Comparison of ENCODE assay signal across 8 cellular contexts in genomic region chr1:41898191-41898713, GRCh38. TPM values are rescaled to one million over a fixed set of nuclear protein-coding genes. Genes with fewer than 3 reads are reported as not detected.
DNase-seq lines count a peak whose midpoint lies in the region; ATAC-seq and TF ChIP-seq lines count a peak whose summit lies in the region.

No MANE protein-coding gene starts in this region.

- no peak overlapping the region for H3K4me2 ChIP-seq in GM23338

- no peaks in the 10 kb centered on the region for H3K9me3 Mint-ChIP-seq in GM23338

- no peak overlapping the region for H3K27ac ChIP-seq in GM23338 (ENCODE audit: low read depth)

- H3K27me3 ChIP-seq in GM23338 (ENCODE audit: insufficient read depth) = no peaks in the 10 kb centered on the region

- no peak for DNase-seq in GM23338 (ENCODE audit: low spot score)
- DNase-seq in activated CD4-positive, CD25-positive, alpha-beta regulatory T cell treated with anti-CD3 and anti-CD28 coated beads, Interleukin-2, amount 50 U/mL, for 16 hours (ENCODE audit: low read depth, low spot score) = peak; percentile 41
- peak; percentile 58 for DNase-seq in dermis blood vessel endothelial cell
- DNase-seq in stimulated activated CD4-positive, alpha-beta T cell treated with anti-CD3 and anti-CD28 coated beads, Interleukin-15, amount 100 ng/mL, for 24 hours = peak; percentile 79
- no peak for DNase-seq in Kasumi-1 (lab: John Stamatoyannopoulos, UW)
- no peak for DNase-seq in NCI-H345 (lab: John Stamatoyannopoulos, UW)
- no peak for DNase-seq in mesenteric fat pad (ENCODE audit: low spot score)
- no peak for DNase-seq in NCI-H146 (lab: John Stamatoyannopoulos, UW)

- H4K20me1 ChIP-seq in GM23338 (replicated peaks; ENCODE audit: insufficient read depth) = no peaks in the 10 kb centered on the region

- H3K79me2 ChIP-seq in GM23338 (replicated peaks; ENCODE audit: insufficient read depth) = no peaks in the 10 kb centered on the region

- no peak for ATAC-seq in GM23338

- peaks cover 31% of the 10 kb centered on the region for H3K4me1 Mint-ChIP-seq in GM23338

- no peaks in the 10 kb centered on the region for H3F3A ChIP-seq in GM23338 (replicated peaks; ENCODE audit: low read depth)

- no peak overlapping the region for H3K4me3 Mint-ChIP-seq in GM23338

- no peak for TF ChIP-seq CTCF in GM23338 (conservative IDR thresholded peaks at IDR 0.05; ENCODE audit: low read depth in 2 of 2)

- H3K27me3 Mint-ChIP-seq in GM23338 (ENCODE audit: insufficient read depth, low read depth, poor library complexity) = peaks cover 6% of the 10 kb centered on the region

- H3K9me2 ChIP-seq in GM23338 (ENCODE audit: insufficient read depth) = peaks cover 8% of the 10 kb centered on the region; the same call in 1 of the 2 replicates

- H3K27ac Mint-ChIP-seq in GM23338 = no peak overlapping the region

- H3K4me1 ChIP-seq in GM23338 (ENCODE audit: insufficient read depth) = peaks cover 3% of the 10 kb centered on the region; the same call in 1 of the 2 replicates

- H3K36me3 Mint-ChIP-seq in GM23338 (ENCODE audit: low read depth) = no peaks in the 10 kb centered on the region

- 0 out of 2 replicates have a peak overlapping the region, but pooled peaks have one; percentile 32 for H2AFZ ChIP-seq in GM23338

- H3K4me3 ChIP-seq in GM23338 = no peak overlapping the region

- H3K36me3 ChIP-seq in GM23338 (ENCODE audit: insufficient read depth) = no peaks in the 10 kb centered on the region

TF ChIP-seq in GM23338, 12 proteins besides CTCF, POLR2A, EP300 and RAD21:
- TF ChIP-seq CREB1 (CRISPR knock-in tag; IDR thresholded peaks at IDR 0.05; ENCODE audit: low read depth) (no peak), EZH2 (IDR thresholded peaks at IDR 0.05; ENCODE audit: low read depth, unreplicated experiment) (no peak), JUNB (IDR thresholded peaks at IDR 0.05; ENCODE audit: unreplicated experiment) (no peak), EZH2phosphoT487 (IDR thresholded peaks at IDR 0.05; ENCODE audit: unreplicated experiment) (no peak), ZNF114 (CRISPR knock-in tag; IDR thresholded peaks at IDR 0.05) (no peak), POLR2AphosphoS5 (IDR thresholded peaks at IDR 0.05; ENCODE audit: low read depth) (no peak), ZNF462 (CRISPR knock-in tag; IDR thresholded peaks at IDR 0.05) (no peak), ZNF331 (CRISPR knock-in tag; IDR thresholded peaks at IDR 0.05; ENCODE audit: low read depth) (no peak), NANOG (IDR thresholded peaks at IDR 0.05; ENCODE audit: borderline replicate concordance) (no peak), STAT1 (IDR thresholded peaks at IDR 0.05; ENCODE audit: unreplicated experiment) (no peak)
- TF ChIP-seq, protein P1, sequence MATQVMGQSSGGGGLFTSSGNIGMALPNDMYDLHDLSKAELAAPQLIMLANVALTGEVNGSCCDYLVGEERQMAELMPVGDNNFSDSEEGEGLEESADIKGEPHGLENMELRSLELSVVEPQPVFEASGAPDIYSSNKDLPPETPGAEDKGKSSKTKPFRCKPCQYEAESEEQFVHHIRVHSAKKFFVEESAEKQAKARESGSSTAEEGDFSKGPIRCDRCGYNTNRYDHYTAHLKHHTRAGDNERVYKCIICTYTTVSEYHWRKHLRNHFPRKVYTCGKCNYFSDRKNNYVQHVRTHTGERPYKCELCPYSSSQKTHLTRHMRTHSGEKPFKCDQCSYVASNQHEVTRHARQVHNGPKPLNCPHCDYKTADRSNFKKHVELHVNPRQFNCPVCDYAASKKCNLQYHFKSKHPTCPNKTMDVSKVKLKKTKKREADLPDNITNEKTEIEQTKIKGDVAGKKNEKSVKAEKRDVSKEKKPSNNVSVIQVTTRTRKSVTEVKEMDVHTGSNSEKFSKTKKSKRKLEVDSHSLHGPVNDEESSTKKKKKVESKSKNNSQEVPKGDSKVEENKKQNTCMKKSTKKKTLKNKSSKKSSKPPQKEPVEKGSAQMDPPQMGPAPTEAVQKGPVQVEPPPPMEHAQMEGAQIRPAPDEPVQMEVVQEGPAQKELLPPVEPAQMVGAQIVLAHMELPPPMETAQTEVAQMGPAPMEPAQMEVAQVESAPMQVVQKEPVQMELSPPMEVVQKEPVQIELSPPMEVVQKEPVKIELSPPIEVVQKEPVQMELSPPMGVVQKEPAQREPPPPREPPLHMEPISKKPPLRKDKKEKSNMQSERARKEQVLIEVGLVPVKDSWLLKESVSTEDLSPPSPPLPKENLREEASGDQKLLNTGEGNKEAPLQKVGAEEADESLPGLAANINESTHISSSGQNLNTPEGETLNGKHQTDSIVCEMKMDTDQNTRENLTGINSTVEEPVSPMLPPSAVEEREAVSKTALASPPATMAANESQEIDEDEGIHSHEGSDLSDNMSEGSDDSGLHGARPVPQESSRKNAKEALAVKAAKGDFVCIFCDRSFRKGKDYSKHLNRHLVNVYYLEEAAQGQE (IDR thresholded peaks at IDR 0.05; ENCODE audit: unreplicated experiment) = no peak
- TF ChIP-seq, protein P2, sequence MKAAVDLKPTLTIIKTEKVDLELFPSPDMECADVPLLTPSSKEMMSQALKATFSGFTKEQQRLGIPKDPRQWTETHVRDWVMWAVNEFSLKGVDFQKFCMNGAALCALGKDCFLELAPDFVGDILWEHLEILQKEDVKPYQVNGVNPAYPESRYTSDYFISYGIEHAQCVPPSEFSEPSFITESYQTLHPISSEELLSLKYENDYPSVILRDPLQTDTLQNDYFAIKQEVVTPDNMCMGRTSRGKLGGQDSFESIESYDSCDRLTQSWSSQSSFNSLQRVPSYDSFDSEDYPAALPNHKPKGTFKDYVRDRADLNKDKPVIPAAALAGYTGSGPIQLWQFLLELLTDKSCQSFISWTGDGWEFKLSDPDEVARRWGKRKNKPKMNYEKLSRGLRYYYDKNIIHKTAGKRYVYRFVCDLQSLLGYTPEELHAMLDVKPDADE (IDR thresholded peaks at IDR 0.05) = no peak

RNA-seq across cellular contexts. Expression of gene HIVEP3, which starts 20.5 kb away (rescaled TPM):
- 0.14 and 0.39 TPM in 2 replicates for total RNA-seq in GM23338 (2014; rRNA removed; shearing (Covaris generic))
- 0.24 and 0.30 TPM in 2 replicates for polyA plus RNA-seq in GM23338 (2016; fragmentation: Nextera tagmentation; extraction: Ambion mirVana)
- total RNA-seq in dermis blood vessel endothelial cell (0.85 and 0.93 TPM in 2 replicates), mesenteric fat pad (19.9 TPM)

Comparison
In these comparisons a context has a peak if more than half of its experiments do, and no peak if none do; other contexts are left out.
1. DNase-seq: peak in activated CD4-positive, CD25-positive, alpha-beta regulatory T cell treated with anti-CD3 and anti-CD28 coated beads, Interleukin-2, amount 50 U/mL, for 16 hours (single experiment), dermis blood vessel endothelial cell (single experiment) and stimulated activated CD4-positive, alpha-beta T cell treated with anti-CD3 and anti-CD28 coated beads, Interleukin-15, amount 100 ng/mL, for 24 hours (single experiment); none in GM23338 (single experiment), Kasumi-1 (0 of 2), NCI-H345 (single experiment), mesenteric fat pad (single experiment) and NCI-H146 (single experiment).
2. RNA of gene HIVEP3, which starts 20.5 kb away (total RNA-seq): 19.9 TPM in mesenteric fat pad (single experiment); 0.85 to 0.93 TPM in dermis blood vessel endothelial cell and 0.14 to 0.39 TPM in GM23338; every median in the first group is over 10 times any median in the second.